20 cellular contexts compared by ENCODE assay signal in genomic region chr3:56990295-56991015, GRCh38.
A peak's percentile ranks its signal among the peaks of the same experiment; 100 is the strongest.
DNase-seq lines count a peak whose midpoint lies in the region; ATAC-seq, FAIRE-seq and TF ChIP-seq lines count a peak whose summit lies in the region.
"Had no signal": no experiment of that assay in that cellular context is flagged by ENCODE, and none has a peak within 500 bp of the region (broad histone marks: within the 10 kb centered on the region; RNA-seq: fewer than 3 reads in every experiment).

No MANE protein-coding gene starts in this region.

- no peak for ATAC-seq in HG03457 (IDR thresholded peaks at IDR 0.05; ENCODE audit: unreplicated experiment)

- H3K27ac Mint-ChIP-seq in Caco-2 (ENCODE audit: unreplicated experiment) = peak overlapping the region; percentile 60

- no peaks in the 10 kb centered on the region for H3K9me3 Mint-ChIP-seq in Caco-2 (ENCODE audit: unreplicated experiment)

- no peaks in the 10 kb centered on the region for H3K27me3 Mint-ChIP-seq in Caco-2 (ENCODE audit: insufficient read depth, unreplicated experiment)

- CTCF ChIA-PET in Caco-2 (lab: Charles Lee) = interaction anchor here (0.5 to 3.5 kb wide), 12 partner anchors 9 to 369 kb away, joined by 3 to 42 read pairs (median 4); partner anchors contain the start of genes ARHGEF3 and TASOR

- peak overlapping the region in 1 of 2 donors; percentile 27 for H3K9ac ChIP-seq in mucosa of rectum (ENCODE audit: low read depth in 1 of 2, low read length in 2 of 2)
- H3K9ac ChIP-seq: GM23248 had no signal

- peak; percentile 51 for DNase-seq in Caco-2
- peak; percentile 25 for DNase-seq in small intestine
- DNase-seq in SJCRH30 = no peak
- DNase-seq in T-helper 1 cell = no peak
- DNase-seq: AML-193; COR-L47; DMS153; EL; GM23248; HCEC 1CT; NCI-H1417; NCI-H1930; NCI-H446 treated with DMSO at 0.1 percent for 48 hours; NK-92 treated with Interleukin-12 subunit alpha and Interleukin-12 subunit beta, amount 100 ng/mL, for 24 hours; OCI-M1; RPMI8226 had no signal

- WGBS in small intestine, 3 donors = 13 to 65% (median 32%) methylated on average over 11 of the region's 11 CpGs

- H3K9me3 ChIP-seq in Caco-2 (no peaks in the 10 kb centered on the region), mucosa of rectum (ENCODE audit: control insufficient read depth in 2 of 2, low read length in 2 of 2) (no peaks in the 10 kb centered on the region), small intestine (ENCODE audit: control insufficient read depth, low read depth) (no peaks in the 10 kb centered on the region), SJCRH30 (replicated peaks) (no peaks in the 10 kb centered on the region)

- H3K36me3 Mint-ChIP-seq in Caco-2 (ENCODE audit: insufficient read depth, unreplicated experiment) = peaks cover 4% of the 10 kb centered on the region

- intact Hi-C loops in Caco-2 (cut with micrococcal nuclease; ENCODE audit: unreplicated experiment) = loop anchor here (1.0 to 10.0 kb wide), 2 partner anchors 166 to 234 kb away; partner anchors contain the start of gene APPL1

- H3K27me3 ChIP-seq in Caco-2 (replicated peaks; ENCODE audit: control insufficient read depth, insufficient read depth, low read length) (no peaks in the 10 kb centered on the region), mucosa of rectum (ENCODE audit: control insufficient read depth in 2 of 2, insufficient read depth in 2 of 2, low read length in 2 of 2) (no peaks in the 10 kb centered on the region), small intestine (ENCODE audit: control insufficient read depth in 2 of 2, insufficient read depth in 2 of 2, low read length in 2 of 2) (no peaks in the 10 kb centered on the region), SJCRH30 (no peaks in the 10 kb centered on the region)

- no TSS peak for BruUV-seq in Caco-2 (replicated peaks; lab: Mats Ljungman, UMichigan)

- peaks cover 33% of the 10 kb centered on the region for H3K4me1 Mint-ChIP-seq in Caco-2 (ENCODE audit: low read depth, unreplicated experiment)

- no peak for TF ChIP-seq CTCF in Caco-2 (IDR thresholded peaks at IDR 0.05; ENCODE audit: insufficient read depth in 1 of 2, low read depth in 1 of 2, low read length in 1 of 2, severe bottlenecking in 1 of 2, unreplicated experiment in 1 of 2)
- no peak for TF ChIP-seq CTCF in VCaP (conservative IDR thresholded peaks at IDR 0.05)

- H3K4me1 ChIP-seq in Caco-2 = peaks cover 38% of the 10 kb centered on the region
- peaks cover 12 to 34% of the 10 kb centered on the region in 2 donors for H3K4me1 ChIP-seq in mucosa of rectum (ENCODE audit: control insufficient read depth in 2 of 2, insufficient read depth in 2 of 2, low read length in 2 of 2)
- no peaks in the 10 kb centered on the region for H3K4me1 ChIP-seq in small intestine (ENCODE audit: control insufficient read depth in 2 of 2, insufficient read depth in 1 of 2, low read depth in 1 of 2, low read length in 1 of 2)
- H3K4me1 ChIP-seq in SJCRH30 = peaks cover 8% of the 10 kb centered on the region; the same call in 1 of the 2 replicates

- no peak for FAIRE-seq in small intestine (lab: Jason Lieb, UNC)
- FAIRE-seq: HTR-8/SVneo had no signal

- no peak overlapping the region for H3K4me3 ChIP-seq in Caco-2 (ENCODE audit: low read depth, low read length)
- H3K4me3 ChIP-seq in mucosa of rectum (ENCODE audit: low read length in 2 of 2) = peak overlapping the region in 1 of 2 donors; percentile 49
- H3K4me3 ChIP-seq in small intestine (ENCODE audit: low read depth in 1 of 2, low read length in 2 of 2) = no peak overlapping the region
- H3K4me3 ChIP-seq in SJCRH30 = no peak overlapping the region
- H3K4me3 ChIP-seq: GM23248 had no signal

- POLR2A ChIA-PET in Caco-2 (lab: Charles Lee) = interaction anchor here (0.6 to 1.1 kb wide), 2 partner anchors 308 to 336 kb away, joined by 3 to 5 read pairs; no protein-coding TSS in a partner anchor

- H3K4me3 Mint-ChIP-seq in Caco-2 (ENCODE audit: unreplicated experiment) = peak overlapping the region; percentile 53

- H3K36me3 ChIP-seq in Caco-2 (ENCODE audit: control insufficient read depth, insufficient read depth, low read length) (no peaks in the 10 kb centered on the region), mucosa of rectum (ENCODE audit: control insufficient read depth in 2 of 2, insufficient read depth in 2 of 2, low read length in 2 of 2) (no peaks in the 10 kb centered on the region), small intestine (ENCODE audit: control insufficient read depth in 2 of 2, insufficient read depth in 2 of 2, low read length in 2 of 2) (no peaks in the 10 kb centered on the region), SJCRH30 (no peaks in the 10 kb centered on the region; the same call in 1 of the 2 replicates)

- peak overlapping the region; percentile 76 for H3K27ac ChIP-seq in VCaP
- peak overlapping the region; percentile 33 to 73 for H3K27ac ChIP-seq in mucosa of rectum (ENCODE audit: low read depth in 2 of 2, low read length in 2 of 2)
- H3K27ac ChIP-seq in small intestine (ENCODE audit: low read depth in 1 of 2, low read length in 1 of 2) = no peak overlapping the region
- no peak overlapping the region for H3K27ac ChIP-seq in SJCRH30
- H3K27ac ChIP-seq: GM23248 had no signal

Comparison
In these comparisons a context has a peak if more than half of its experiments do, and no peak if none do; other contexts are left out.
1. DNase-seq: peak in Caco-2 (2 of 2) and small intestine (single experiment); none in SJCRH30 (0 of 2) and T-helper 1 cell (0 of 5).
2. H3K27ac ChIP-seq: peak in VCaP (single experiment) and mucosa of rectum (2 of 2); none in small intestine (0 of 2) and SJCRH30 (single experiment).